In genomic region chr7:112898432-112899290, GRCh38 we compare ENCODE assay signal across 1 cellular context.
TF ChIP-seq lines count a peak whose summit lies in the region.

No MANE protein-coding gene starts in this region.

TF ChIP-seq in HepG2, 621 proteins besides CTCF, POLR2A, EP300 and RAD21 (continued from another document and continues in another):
- no peak for TF ChIP-seq ZNF407 (CRISPR knock-in tag; IDR thresholded peaks at IDR 0.05; ENCODE audit: not compliant biosample characterization)
- no peak for TF ChIP-seq SIX4 (CRISPR knock-in tag; IDR thresholded peaks at IDR 0.05)
- TF ChIP-seq NFAT5 (CRISPR knock-in tag; IDR thresholded peaks at IDR 0.05), result no peak
- no peak for TF ChIP-seq ZNF18 (CRISPR knock-in tag; IDR thresholded peaks at IDR 0.05; ENCODE audit: insufficient replicate concordance)
- peak; percentile 13; the same call in 1 of the 2 replicates for TF ChIP-seq ARID3A (IDR thresholded peaks at IDR 0.05; ENCODE audit: low read depth, low read length)
- no peak for TF ChIP-seq ZNF468 (CRISPR knock-in tag; IDR thresholded peaks at IDR 0.05)
- no peak for TF ChIP-seq ZMYM3 (CRISPR knock-in tag; IDR thresholded peaks at IDR 0.05)
- TF ChIP-seq BHLHE40 (IDR thresholded peaks at IDR 0.05; ENCODE audit: low read length), result no peak
- no peak for TF ChIP-seq PREB (CRISPR knock-in tag; IDR thresholded peaks at IDR 0.05)
- TF ChIP-seq TCF7L2 (IDR thresholded peaks at IDR 0.05; ENCODE audit: low read depth, low read length), result no peak
- TF ChIP-seq MAFF (IDR thresholded peaks at IDR 0.05; ENCODE audit: low read depth, low read length), result no peak
- TF ChIP-seq HBP1 (CRISPR knock-in tag; IDR thresholded peaks at IDR 0.05; ENCODE audit: low read depth), result 0 out of 2 replicates have a peak, but pooled peaks have one; percentile 43
- no peak for TF ChIP-seq XBP1 (CRISPR knock-in tag; IDR thresholded peaks at IDR 0.05)
- TF ChIP-seq HOXA5 (CRISPR knock-in tag; IDR thresholded peaks at IDR 0.05), result 0 out of 2 replicates have a peak, but pooled peaks have one; percentile 44
- no peak for TF ChIP-seq AFF4 (CRISPR knock-in tag; IDR thresholded peaks at IDR 0.05)
- TF ChIP-seq MAFK (conservative IDR thresholded peaks at IDR 0.05 in 1 of 2, IDR thresholded peaks at IDR 0.05 in 1 of 2; ENCODE audit: low read length in 2 of 2), result peak; percentile 11 to 31; a peak in 1 of 4 replicates
- no peak for TF ChIP-seq RAD51 (IDR thresholded peaks at IDR 0.05; ENCODE audit: borderline replicate concordance)
- TF ChIP-seq ZNF639 (CRISPR knock-in tag; conservative IDR thresholded peaks at IDR 0.05), result no peak
- no peak for TF ChIP-seq SMYD3 (CRISPR knock-in tag; IDR thresholded peaks at IDR 0.05)
- TF ChIP-seq ZNF317 (CRISPR knock-in tag; IDR thresholded peaks at IDR 0.05), result no peak
- no peak for TF ChIP-seq IRF9 (CRISPR knock-in tag; IDR thresholded peaks at IDR 0.05; ENCODE audit: borderline replicate concordance)
- no peak for TF ChIP-seq MYNN (CRISPR knock-in tag; IDR thresholded peaks at IDR 0.05; ENCODE audit: low read depth)
- TF ChIP-seq KMT2A (CRISPR knock-in tag; IDR thresholded peaks at IDR 0.05), result no peak
- TF ChIP-seq PITX1 (CRISPR knock-in tag; IDR thresholded peaks at IDR 0.05), result peak; percentile 44; the same call in 1 of the 2 replicates
